19 cellular contexts compared by ENCODE assay signal in the genomic region with DNA sequence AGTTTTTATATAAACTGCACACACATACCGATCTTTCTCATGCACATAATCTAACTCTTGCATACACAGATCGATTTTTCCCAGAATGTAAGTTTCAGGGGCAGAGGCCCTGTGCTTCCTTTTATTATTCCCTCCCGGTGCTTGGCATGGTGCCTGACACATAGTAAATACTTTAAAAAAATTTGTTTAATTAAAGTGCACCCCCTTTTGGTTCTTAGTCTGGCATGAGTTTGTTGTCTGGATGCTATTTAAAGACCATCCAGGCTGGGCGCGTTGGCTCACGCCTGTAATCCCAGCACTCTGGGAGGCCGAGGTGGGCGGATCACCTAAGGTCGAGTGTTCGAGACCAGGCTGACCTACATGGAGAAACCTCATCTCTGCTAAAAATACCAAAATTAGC.
"Had no signal": no experiment of that assay in that cellular context is flagged by ENCODE, and none has a peak within 500 bp of the region (broad histone marks: within the 10 kb centered on the region; RNA-seq: fewer than 3 reads in every experiment).

No MANE protein-coding gene starts in this region.

- H3K4me3 ChIP-seq: hepatocyte, spleen, thoracic aorta, upper lobe of right lung had no signal

- DNase-seq: activated naive CD8-positive, alpha-beta T cell treated with anti-CD3 and anti-CD28 coated beads, Interleukin-2, amount 50 U/mL, for 24 hours; activated T-cell treated with anti-CD3 and anti-CD28 coated beads, Interleukin-2, amount 50 U/mL, for 24 hours; anterior cingulate cortex; brain microvascular endothelial cell; endodermal cell; left cardiac atrium; natural killer cell; spleen; stimulated activated CD4-positive, alpha-beta T cell treated with anti-CD3 and anti-CD28 coated beads, Interleukin-4, amount 100 ng/mL, for 4 hours; T-helper 9 cell; upper lobe of right lung had no signal

- H3K27ac ChIP-seq: brain microvascular endothelial cell, epithelial cell of prostate, foreskin keratinocyte, hepatocyte, neutrophil, parathyroid adenoma, spleen, thoracic aorta, upper lobe of right lung had no signal

- ATAC-seq: activated naive CD8-positive, alpha-beta T cell treated with anti-CD3 and anti-CD28 coated beads, Interleukin-2, amount 50 U/mL, for 24 hours; left cardiac atrium; natural killer cell; stimulated activated memory B cell treated with anti-CD40 and anti-IgM and Interleukin-4, amounts not matched to agents 10 μg/mL and 1 μg/mL and 100 μg/mL, for 72 hours; upper lobe of right lung had no signal

- FAIRE-seq: colon had no signal

- H3K27me3 ChIP-seq: brain microvascular endothelial cell, foreskin keratinocyte, spleen, upper lobe of right lung had no signal

- H3K9me3 ChIP-seq: neutrophil, thoracic aorta, upper lobe of right lung had no signal

- H3K36me3 ChIP-seq: brain microvascular endothelial cell, neutrophil, spleen, thoracic aorta, upper lobe of right lung had no signal

- H3K4me1 ChIP-seq: parathyroid adenoma, upper lobe of right lung had no signal
